27 cellular contexts compared by ENCODE assay signal in genomic region chrX:31524182-31524581, GRCh38.
"Had no signal": no experiment of that assay in that cellular context is flagged by ENCODE, and none has a peak within 500 bp of the region (broad histone marks: within the 10 kb centered on the region; RNA-seq: fewer than 3 reads in every experiment).

No MANE protein-coding gene starts in this region.

- H3K36me3 ChIP-seq: ovary, suprapubic skin, tibial artery, upper lobe of right lung had no signal

- H3K9me3 ChIP-seq: ovary, suprapubic skin, tibial artery, upper lobe of right lung had no signal

- ATAC-seq: esophagus mucosa, left cardiac atrium, upper lobe of right lung had no signal

- H3K4me1 Mint-ChIP-seq: activated CD4-positive, alpha-beta T cell treated with anti-CD3 and anti-CD28 coated beads, Interleukin-2, amount 10 ng/mL, durations not matched to agents 24 days and 14 days; activated naive CD4-positive, alpha-beta T cell treated with anti-CD3 and anti-CD28 coated beads, Interleukin-2, amount 10 ng/mL, durations not matched to agents 7 days and 5 days; activated naive CD8-positive, alpha-beta T cell treated with anti-CD3 and anti-CD28 coated beads, Interleukin-2, amount 10 ng/mL, durations not matched to agents 7 days and 5 days had no signal

- H3K27me3 Mint-ChIP-seq: activated CD4-positive, alpha-beta memory T cell treated with anti-CD3 and anti-CD28 coated beads for 36 hours; activated CD4-positive, alpha-beta T cell treated with anti-CD3 and anti-CD28 coated beads, Interleukin-2, amount 10 ng/mL, durations not matched to agents 24 days and 14 days; activated naive CD4-positive, alpha-beta T cell treated with anti-CD3 and anti-CD28 coated beads, Interleukin-2, amount 10 ng/mL, durations not matched to agents 7 days and 5 days; activated naive CD8-positive, alpha-beta T cell treated with anti-CD3 and anti-CD28 coated beads, Interleukin-2, amount 10 ng/mL, durations not matched to agents 7 days and 5 days; dendritic cell treated with granulocyte-macrophage colony-stimulating factor and Interleukin-4, amounts not matched to agents 40 ng/mL and 50 ng/mL, for 4 days; progenitor cell of endocrine pancreas had no signal

- H3K4me3 Mint-ChIP-seq: activated CD4-positive, alpha-beta memory T cell treated with anti-CD3 and anti-CD28 coated beads for 36 hours; activated CD4-positive, alpha-beta T cell treated with anti-CD3 and anti-CD28 coated beads, Interleukin-2, amount 10 ng/mL, durations not matched to agents 24 days and 14 days; activated naive CD4-positive, alpha-beta T cell treated with anti-CD3 and anti-CD28 coated beads, Interleukin-2, amount 10 ng/mL, durations not matched to agents 7 days and 5 days; activated naive CD8-positive, alpha-beta T cell treated with anti-CD3 and anti-CD28 coated beads, Interleukin-2, amount 10 ng/mL, durations not matched to agents 7 days and 5 days; activated T-cell treated with anti-CD3 and anti-CD28 coated beads, Interleukin-2, amount 50 U/mL, for 24 hours; dendritic cell treated with granulocyte-macrophage colony-stimulating factor and Interleukin-4, amounts not matched to agents 40 ng/mL and 50 ng/mL, for 4 days; endodermal cell; nephron had no signal

- FAIRE-seq: frontal cortex had no signal

- H3K4me1 ChIP-seq: suprapubic skin, tibial artery, upper lobe of right lung had no signal

- H3K27ac ChIP-seq: ovary, suprapubic skin, tibial artery, upper lobe of right lung had no signal

- H3K27ac Mint-ChIP-seq: activated CD4-positive, alpha-beta memory T cell treated with anti-CD3 and anti-CD28 coated beads for 36 hours; activated CD4-positive, alpha-beta T cell treated with anti-CD3 and anti-CD28 coated beads, Interleukin-2, amount 10 ng/mL, durations not matched to agents 24 days and 14 days; activated naive CD4-positive, alpha-beta T cell treated with anti-CD3 and anti-CD28 coated beads, Interleukin-2, amount 10 ng/mL, durations not matched to agents 7 days and 5 days; activated naive CD8-positive, alpha-beta T cell treated with anti-CD3 and anti-CD28 coated beads, Interleukin-2, amount 10 ng/mL, durations not matched to agents 7 days and 5 days; activated T-cell treated with anti-CD3 and anti-CD28 coated beads, Interleukin-2, amount 50 U/mL, for 24 hours; dendritic cell treated with granulocyte-macrophage colony-stimulating factor and Interleukin-4, amounts not matched to agents 40 ng/mL and 50 ng/mL, for 4 days; endodermal cell had no signal

- DNase-seq: activated CD4-positive, alpha-beta memory T cell treated with anti-CD3 and anti-CD28 coated beads for 36 hours; activated CD4-positive, alpha-beta T cell treated with anti-CD3 and anti-CD28 coated beads, Interleukin-2, amount 10 ng/mL, durations not matched to agents 24 days and 14 days; activated CD4-positive, CD25-positive, alpha-beta regulatory T cell treated with anti-CD3 and anti-CD28 coated beads, Interleukin-2, amount 50 U/mL, for 72 hours; activated CD8-positive, alpha-beta memory T cell treated with anti-CD3 and anti-CD28 coated beads, Interleukin-2, amount 50 U/mL, for 48 hours; activated gamma-delta T cell; activated naive CD4-positive, alpha-beta T cell treated with anti-CD3 and anti-CD28 coated beads, Interleukin-2, amount 10 ng/mL, durations not matched to agents 7 days and 5 days; activated naive CD8-positive, alpha-beta T cell treated with anti-CD3 and anti-CD28 coated beads, Interleukin-2, amount 10 ng/mL, durations not matched to agents 7 days and 5 days; activated T-cell treated with anti-CD3 and anti-CD28 coated beads, Interleukin-2, amount 50 U/mL, for 24 hours; amniotic stem cell; central memory CD4-positive, alpha-beta T cell; endodermal cell; islet precursor cell; left cardiac atrium; mammary epithelial cell; ovary; stimulated activated CD4-positive, alpha-beta T cell treated with anti-CD3 and anti-CD28 coated beads, Interleukin-15, amount 100 ng/mL, for 24 hours; stimulated activated CD4-positive, alpha-beta T cell treated with anti-CD3 and anti-CD28 coated beads, Interleukin-2, amount 100 ng/mL, for 24 hours; stimulated activated naive CD4-positive, alpha-beta T cell; T-helper 2 cell; tibial artery; upper lobe of right lung had no signal

- H3K9me3 Mint-ChIP-seq: activated CD4-positive, alpha-beta memory T cell treated with anti-CD3 and anti-CD28 coated beads for 36 hours; activated CD4-positive, alpha-beta T cell treated with anti-CD3 and anti-CD28 coated beads, Interleukin-2, amount 10 ng/mL, durations not matched to agents 24 days and 14 days; activated naive CD4-positive, alpha-beta T cell treated with anti-CD3 and anti-CD28 coated beads, Interleukin-2, amount 10 ng/mL, durations not matched to agents 7 days and 5 days; activated naive CD8-positive, alpha-beta T cell treated with anti-CD3 and anti-CD28 coated beads, Interleukin-2, amount 10 ng/mL, durations not matched to agents 7 days and 5 days; activated T-cell treated with anti-CD3 and anti-CD28 coated beads, Interleukin-2, amount 50 U/mL, for 24 hours; dendritic cell treated with granulocyte-macrophage colony-stimulating factor and Interleukin-4, amounts not matched to agents 40 ng/mL and 50 ng/mL, for 4 days had no signal

- H3K4me3 ChIP-seq: ovary, suprapubic skin, tibial artery, upper lobe of right lung had no signal

- H3K27me3 ChIP-seq: ovary, suprapubic skin, tibial artery, upper lobe of right lung had no signal

- H3K36me3 Mint-ChIP-seq: activated CD4-positive, alpha-beta memory T cell treated with anti-CD3 and anti-CD28 coated beads for 36 hours; activated naive CD4-positive, alpha-beta T cell treated with anti-CD3 and anti-CD28 coated beads, Interleukin-2, amount 10 ng/mL, durations not matched to agents 7 days and 5 days; activated naive CD8-positive, alpha-beta T cell treated with anti-CD3 and anti-CD28 coated beads, Interleukin-2, amount 10 ng/mL, durations not matched to agents 7 days and 5 days had no signal
